2 cellular contexts compared by ENCODE assay signal in the genomic region with DNA sequence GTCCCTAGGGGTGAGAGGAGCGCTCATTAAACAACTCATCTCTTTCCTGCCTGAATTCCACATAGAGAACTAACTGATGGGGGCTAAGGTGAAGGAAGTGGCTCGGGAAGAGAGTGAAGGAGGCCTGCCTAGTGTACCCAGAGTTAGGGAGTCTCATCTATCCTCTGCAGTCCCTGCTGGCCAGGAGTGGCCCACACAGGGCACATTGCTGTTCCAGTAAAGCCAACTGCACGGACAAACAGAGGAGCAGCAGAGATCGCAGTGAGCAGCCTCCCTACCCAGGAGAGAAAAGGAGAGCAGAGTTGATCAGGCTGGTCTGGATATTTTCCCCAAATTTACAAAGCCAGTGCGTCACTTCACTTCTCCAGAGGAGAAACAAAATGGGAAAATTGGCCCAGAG.
A peak's percentile ranks its signal among the peaks of the same experiment; 100 is the strongest.
TF ChIP-seq lines count a peak whose summit lies in the region.

No MANE protein-coding gene starts in this region.

TF ChIP-seq in HCT116, 20 proteins besides CTCF, POLR2A, EP300 and RAD21:
- TF ChIP-seq EZH2 (IDR thresholded peaks at IDR 0.05) (no peak), SIN3A (IDR thresholded peaks at IDR 0.05; ENCODE audit: low read depth) (no peak), POLR2AphosphoS5 (IDR thresholded peaks at IDR 0.05; ENCODE audit: low read depth, low read length) (no peak), SP1 (IDR thresholded peaks at IDR 0.05; ENCODE audit: low read depth) (no peak), YY1 (IDR thresholded peaks at IDR 0.05; ENCODE audit: extremely low read depth, insufficient replicate concordance, low read depth, low read length) (no peak), JUND (IDR thresholded peaks at IDR 0.05) (no peak), FOSL1 (IDR thresholded peaks at IDR 0.05; ENCODE audit: low read depth) (no peak), SRF (IDR thresholded peaks at IDR 0.05; ENCODE audit: low read depth) (no peak)
- TF ChIP-seq, protein P1, sequence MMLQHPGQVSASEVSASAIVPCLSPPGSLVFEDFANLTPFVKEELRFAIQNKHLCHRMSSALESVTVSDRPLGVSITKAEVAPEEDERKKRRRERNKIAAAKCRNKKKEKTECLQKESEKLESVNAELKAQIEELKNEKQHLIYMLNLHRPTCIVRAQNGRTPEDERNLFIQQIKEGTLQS (IDR thresholded peaks at IDR 0.05): no peak
- TF ChIP-seq, protein P2, sequence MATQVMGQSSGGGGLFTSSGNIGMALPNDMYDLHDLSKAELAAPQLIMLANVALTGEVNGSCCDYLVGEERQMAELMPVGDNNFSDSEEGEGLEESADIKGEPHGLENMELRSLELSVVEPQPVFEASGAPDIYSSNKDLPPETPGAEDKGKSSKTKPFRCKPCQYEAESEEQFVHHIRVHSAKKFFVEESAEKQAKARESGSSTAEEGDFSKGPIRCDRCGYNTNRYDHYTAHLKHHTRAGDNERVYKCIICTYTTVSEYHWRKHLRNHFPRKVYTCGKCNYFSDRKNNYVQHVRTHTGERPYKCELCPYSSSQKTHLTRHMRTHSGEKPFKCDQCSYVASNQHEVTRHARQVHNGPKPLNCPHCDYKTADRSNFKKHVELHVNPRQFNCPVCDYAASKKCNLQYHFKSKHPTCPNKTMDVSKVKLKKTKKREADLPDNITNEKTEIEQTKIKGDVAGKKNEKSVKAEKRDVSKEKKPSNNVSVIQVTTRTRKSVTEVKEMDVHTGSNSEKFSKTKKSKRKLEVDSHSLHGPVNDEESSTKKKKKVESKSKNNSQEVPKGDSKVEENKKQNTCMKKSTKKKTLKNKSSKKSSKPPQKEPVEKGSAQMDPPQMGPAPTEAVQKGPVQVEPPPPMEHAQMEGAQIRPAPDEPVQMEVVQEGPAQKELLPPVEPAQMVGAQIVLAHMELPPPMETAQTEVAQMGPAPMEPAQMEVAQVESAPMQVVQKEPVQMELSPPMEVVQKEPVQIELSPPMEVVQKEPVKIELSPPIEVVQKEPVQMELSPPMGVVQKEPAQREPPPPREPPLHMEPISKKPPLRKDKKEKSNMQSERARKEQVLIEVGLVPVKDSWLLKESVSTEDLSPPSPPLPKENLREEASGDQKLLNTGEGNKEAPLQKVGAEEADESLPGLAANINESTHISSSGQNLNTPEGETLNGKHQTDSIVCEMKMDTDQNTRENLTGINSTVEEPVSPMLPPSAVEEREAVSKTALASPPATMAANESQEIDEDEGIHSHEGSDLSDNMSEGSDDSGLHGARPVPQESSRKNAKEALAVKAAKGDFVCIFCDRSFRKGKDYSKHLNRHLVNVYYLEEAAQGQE (IDR thresholded peaks at IDR 0.05; ENCODE audit: low read depth): no peak
- TF ChIP-seq, protein P3, sequence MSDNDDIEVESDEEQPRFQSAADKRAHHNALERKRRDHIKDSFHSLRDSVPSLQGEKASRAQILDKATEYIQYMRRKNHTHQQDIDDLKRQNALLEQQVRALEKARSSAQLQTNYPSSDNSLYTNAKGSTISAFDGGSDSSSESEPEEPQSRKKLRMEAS (IDR thresholded peaks at IDR 0.05): no peak
- TF ChIP-seq, protein P4, sequence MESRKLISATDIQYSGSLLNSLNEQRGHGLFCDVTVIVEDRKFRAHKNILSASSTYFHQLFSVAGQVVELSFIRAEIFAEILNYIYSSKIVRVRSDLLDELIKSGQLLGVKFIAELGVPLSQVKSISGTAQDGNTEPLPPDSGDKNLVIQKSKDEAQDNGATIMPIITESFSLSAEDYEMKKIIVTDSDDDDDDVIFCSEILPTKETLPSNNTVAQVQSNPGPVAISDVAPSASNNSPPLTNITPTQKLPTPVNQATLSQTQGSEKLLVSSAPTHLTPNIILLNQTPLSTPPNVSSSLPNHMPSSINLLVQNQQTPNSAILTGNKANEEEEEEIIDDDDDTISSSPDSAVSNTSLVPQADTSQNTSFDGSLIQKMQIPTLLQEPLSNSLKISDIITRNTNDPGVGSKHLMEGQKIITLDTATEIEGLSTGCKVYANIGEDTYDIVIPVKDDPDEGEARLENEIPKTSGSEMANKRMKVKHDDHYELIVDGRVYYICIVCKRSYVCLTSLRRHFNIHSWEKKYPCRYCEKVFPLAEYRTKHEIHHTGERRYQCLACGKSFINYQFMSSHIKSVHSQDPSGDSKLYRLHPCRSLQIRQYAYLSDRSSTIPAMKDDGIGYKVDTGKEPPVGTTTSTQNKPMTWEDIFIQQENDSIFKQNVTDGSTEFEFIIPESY (IDR thresholded peaks at IDR 0.05; ENCODE audit: extremely low read depth, insufficient replicate concordance, low read length): no peak

TF ChIP-seq in HepG2, 621 proteins besides CTCF, POLR2A, EP300 and RAD21:
- TF ChIP-seq ZNF205 (CRISPR knock-in tag; IDR thresholded peaks at IDR 0.05) (no peak), HNRNPUL1 (IDR thresholded peaks at IDR 0.05; ENCODE audit: low read depth, low read length) (no peak), AGO1 (IDR thresholded peaks at IDR 0.05; ENCODE audit: low read depth, low read length, poor library complexity, severe bottlenecking) (no peak), ARNTL (CRISPR knock-in tag; IDR thresholded peaks at IDR 0.05) (no peak), SALL1 (CRISPR knock-in tag; IDR thresholded peaks at IDR 0.05) (peak; percentile 16; the same call in 1 of the 2 replicates), ZNF652 (CRISPR knock-in tag; IDR thresholded peaks at IDR 0.05; ENCODE audit: borderline replicate concordance, low read depth) (no peak), BORCS8-MEF2B (CRISPR knock-in tag; IDR thresholded peaks at IDR 0.05) (no peak), HNF4A (CRISPR knock-in tag; IDR thresholded peaks at IDR 0.05) (no peak), ZBTB38 (CRISPR knock-in tag; IDR thresholded peaks at IDR 0.05) (peak; percentile 94), ZNF333 (CRISPR knock-in tag; IDR thresholded peaks at IDR 0.05; ENCODE audit: borderline replicate concordance) (no peak), ZNF343 (CRISPR knock-in tag; IDR thresholded peaks at IDR 0.05) (no peak), TCF12 (IDR thresholded peaks at IDR 0.05) (no peak), TCF12 (CRISPR knock-in tag; IDR thresholded peaks at IDR 0.05) (no peak), ZNF331 (CRISPR knock-in tag; IDR thresholded peaks at IDR 0.05) (no peak), PPARG (CRISPR knock-in tag; conservative IDR thresholded peaks at IDR 0.05) (no peak), PRPF4 (IDR thresholded peaks at IDR 0.05; ENCODE audit: low read depth, low read length, poor library complexity, severe bottlenecking) (peak; percentile 40), JUND (CRISPR knock-in tag; IDR thresholded peaks at IDR 0.05) (no peak), STAG1 (CRISPR knock-in tag; IDR thresholded peaks at IDR 0.05) (peak; percentile 21), ERF (CRISPR knock-in tag; IDR thresholded peaks at IDR 0.05) (no peak), RFXANK (CRISPR knock-in tag; IDR thresholded peaks at IDR 0.05) (no peak), ZMYM4 (CRISPR knock-in tag; IDR thresholded peaks at IDR 0.05) (peak; percentile 52)
- TF ChIP-seq, protein P5, sequence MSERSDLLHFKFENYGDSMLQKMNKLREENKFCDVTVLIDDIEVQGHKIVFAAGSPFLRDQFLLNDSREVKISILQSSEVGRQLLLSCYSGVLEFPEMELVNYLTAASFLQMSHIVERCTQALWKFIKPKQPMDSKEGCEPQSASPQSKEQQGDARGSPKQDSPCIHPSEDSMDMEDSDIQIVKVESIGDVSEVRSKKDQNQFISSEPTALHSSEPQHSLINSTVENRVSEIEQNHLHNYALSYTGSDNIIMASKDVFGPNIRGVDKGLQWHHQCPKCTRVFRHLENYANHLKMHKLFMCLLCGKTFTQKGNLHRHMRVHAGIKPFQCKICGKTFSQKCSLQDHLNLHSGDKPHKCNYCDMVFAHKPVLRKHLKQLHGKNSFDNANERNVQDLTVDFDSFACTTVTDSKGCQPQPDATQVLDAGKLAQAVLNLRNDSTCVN (CRISPR knock-in tag; IDR thresholded peaks at IDR 0.05; ENCODE audit: borderline replicate concordance): no peak
- TF ChIP-seq, protein P6, sequence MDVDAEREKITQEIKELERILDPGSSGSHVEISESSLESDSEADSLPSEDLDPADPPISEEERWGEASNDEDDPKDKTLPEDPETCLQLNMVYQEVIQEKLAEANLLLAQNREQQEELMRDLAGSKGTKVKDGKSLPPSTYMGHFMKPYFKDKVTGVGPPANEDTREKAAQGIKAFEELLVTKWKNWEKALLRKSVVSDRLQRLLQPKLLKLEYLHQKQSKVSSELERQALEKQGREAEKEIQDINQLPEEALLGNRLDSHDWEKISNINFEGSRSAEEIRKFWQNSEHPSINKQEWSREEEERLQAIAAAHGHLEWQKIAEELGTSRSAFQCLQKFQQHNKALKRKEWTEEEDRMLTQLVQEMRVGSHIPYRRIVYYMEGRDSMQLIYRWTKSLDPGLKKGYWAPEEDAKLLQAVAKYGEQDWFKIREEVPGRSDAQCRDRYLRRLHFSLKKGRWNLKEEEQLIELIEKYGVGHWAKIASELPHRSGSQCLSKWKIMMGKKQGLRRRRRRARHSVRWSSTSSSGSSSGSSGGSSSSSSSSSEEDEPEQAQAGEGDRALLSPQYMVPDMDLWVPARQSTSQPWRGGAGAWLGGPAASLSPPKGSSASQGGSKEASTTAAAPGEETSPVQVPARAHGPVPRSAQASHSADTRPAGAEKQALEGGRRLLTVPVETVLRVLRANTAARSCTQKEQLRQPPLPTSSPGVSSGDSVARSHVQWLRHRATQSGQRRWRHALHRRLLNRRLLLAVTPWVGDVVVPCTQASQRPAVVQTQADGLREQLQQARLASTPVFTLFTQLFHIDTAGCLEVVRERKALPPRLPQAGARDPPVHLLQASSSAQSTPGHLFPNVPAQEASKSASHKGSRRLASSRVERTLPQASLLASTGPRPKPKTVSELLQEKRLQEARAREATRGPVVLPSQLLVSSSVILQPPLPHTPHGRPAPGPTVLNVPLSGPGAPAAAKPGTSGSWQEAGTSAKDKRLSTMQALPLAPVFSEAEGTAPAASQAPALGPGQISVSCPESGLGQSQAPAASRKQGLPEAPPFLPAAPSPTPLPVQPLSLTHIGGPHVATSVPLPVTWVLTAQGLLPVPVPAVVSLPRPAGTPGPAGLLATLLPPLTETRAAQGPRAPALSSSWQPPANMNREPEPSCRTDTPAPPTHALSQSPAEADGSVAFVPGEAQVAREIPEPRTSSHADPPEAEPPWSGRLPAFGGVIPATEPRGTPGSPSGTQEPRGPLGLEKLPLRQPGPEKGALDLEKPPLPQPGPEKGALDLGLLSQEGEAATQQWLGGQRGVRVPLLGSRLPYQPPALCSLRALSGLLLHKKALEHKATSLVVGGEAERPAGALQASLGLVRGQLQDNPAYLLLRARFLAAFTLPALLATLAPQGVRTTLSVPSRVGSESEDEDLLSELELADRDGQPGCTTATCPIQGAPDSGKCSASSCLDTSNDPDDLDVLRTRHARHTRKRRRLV (CRISPR knock-in tag; IDR thresholded peaks at IDR 0.05): no peak
- TF ChIP-seq, protein P7, sequence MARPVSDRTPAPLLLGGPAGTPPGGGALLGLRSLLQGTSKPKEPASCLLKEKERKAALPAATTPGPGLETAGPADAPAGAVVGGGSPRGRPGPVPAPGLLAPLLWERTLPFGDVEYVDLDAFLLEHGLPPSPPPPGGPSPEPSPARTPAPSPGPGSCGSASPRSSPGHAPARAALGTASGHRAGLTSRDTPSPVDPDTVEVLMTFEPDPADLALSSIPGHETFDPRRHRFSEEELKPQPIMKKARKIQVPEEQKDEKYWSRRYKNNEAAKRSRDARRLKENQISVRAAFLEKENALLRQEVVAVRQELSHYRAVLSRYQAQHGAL (CRISPR knock-in tag; IDR thresholded peaks at IDR 0.05; ENCODE audit: not compliant biosample characterization): no peak
- TF ChIP-seq, protein P8, sequence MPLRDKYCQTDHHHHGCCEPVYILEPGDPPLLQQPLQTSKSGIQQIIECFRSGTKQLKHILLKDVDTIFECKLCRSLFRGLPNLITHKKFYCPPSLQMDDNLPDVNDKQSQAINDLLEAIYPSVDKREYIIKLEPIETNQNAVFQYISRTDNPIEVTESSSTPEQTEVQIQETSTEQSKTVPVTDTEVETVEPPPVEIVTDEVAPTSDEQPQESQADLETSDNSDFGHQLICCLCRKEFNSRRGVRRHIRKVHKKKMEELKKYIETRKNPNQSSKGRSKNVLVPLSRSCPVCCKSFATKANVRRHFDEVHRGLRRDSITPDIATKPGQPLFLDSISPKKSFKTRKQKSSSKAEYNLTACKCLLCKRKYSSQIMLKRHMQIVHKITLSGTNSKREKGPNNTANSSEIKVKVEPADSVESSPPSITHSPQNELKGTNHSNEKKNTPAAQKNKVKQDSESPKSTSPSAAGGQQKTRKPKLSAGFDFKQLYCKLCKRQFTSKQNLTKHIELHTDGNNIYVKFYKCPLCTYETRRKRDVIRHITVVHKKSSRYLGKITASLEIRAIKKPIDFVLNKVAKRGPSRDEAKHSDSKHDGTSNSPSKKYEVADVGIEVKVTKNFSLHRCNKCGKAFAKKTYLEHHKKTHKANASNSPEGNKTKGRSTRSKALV (CRISPR knock-in tag; IDR thresholded peaks at IDR 0.05): no peak
